In genomic region chrX:47540754-47541538, GRCh38 we compare ENCODE assay signal across 8 cellular contexts. TPM values are rescaled to one million over a fixed set of nuclear protein-coding genes. Genes with fewer than 3 reads are reported as not detected.
A peak's percentile ranks its signal among the peaks of the same experiment; 100 is the strongest.
DNase-seq lines count a peak whose midpoint lies in the region; ATAC-seq and TF ChIP-seq lines count a peak whose summit lies in the region.

No MANE protein-coding gene starts in this region.

- peak; percentile 97 for DNase-seq in ELF-1 (ENCODE audit: low read depth, low spot score)
- DNase-seq in NB4 (ENCODE audit: low read depth), result peak; percentile 87
- peak; percentile 78 to 87 for DNase-seq in SJCRH30
- DNase-seq in epidermal melanocyte (ENCODE audit: insufficient read length, low spot score), result peak; percentile 84
- peak; percentile 95 for DNase-seq in medulla oblongata (ENCODE audit: extremely low spot score)
- DNase-seq in tibial nerve (ENCODE audit: low spot score in 2 of 2), result peak; percentile 48 to 70
- DNase-seq in activated effector memory CD4-positive, alpha-beta T cell treated with Interleukin-2 at 50 U/mL for 16 hours, result no peak

- no peak overlapping the region for H3K4me3 ChIP-seq in NB4 (ENCODE audit: low read depth, low read length)
- H3K4me3 ChIP-seq in SJCRH30, result no peak overlapping the region
- no peak overlapping the region for H3K4me3 ChIP-seq in tibial nerve

- H3K36me3 ChIP-seq in SJCRH30 (no peaks in the 10 kb centered on the region), tibial nerve (no peaks in the 10 kb centered on the region)

- 26 to 44% methylated on average over 15 of the region's 15 CpGs for WGBS in tibial nerve, 2 donors

- no peak for ATAC-seq in HG03521 (IDR thresholded peaks at IDR 0.05; ENCODE audit: unreplicated experiment)

- TF ChIP-seq CTCF in NB4 (IDR thresholded peaks at IDR 0.05; ENCODE audit: low read depth, low read length) (peak; percentile 44), tibial nerve (IDR thresholded peaks at IDR 0.05) (peak; percentile 38 to 75 (median 69))

- no peaks in the 10 kb centered on the region for H3K27me3 ChIP-seq in SJCRH30
- H3K27me3 ChIP-seq in tibial nerve, result no peaks in the 10 kb centered on the region

- H3K27ac ChIP-seq in SJCRH30 (no peak overlapping the region), tibial nerve (peak overlapping the region; percentile 57 to 87 (median 73))

- no peaks in the 10 kb centered on the region for H3K4me1 ChIP-seq in SJCRH30
- peaks cover 0 to 13% (median 0%) of the 10 kb centered on the region in 4 donors for H3K4me1 ChIP-seq in tibial nerve

- peak; percentile 83 to 91 for TF ChIP-seq EP300 in tibial nerve (IDR thresholded peaks at IDR 0.05)

- no peaks in the 10 kb centered on the region for H3K9me3 ChIP-seq in SJCRH30 (replicated peaks)
- H3K9me3 ChIP-seq in tibial nerve, result no peaks in the 10 kb centered on the region

- TF ChIP-seq POLR2A in NB4 (IDR thresholded peaks at IDR 0.05; ENCODE audit: extremely low read depth, insufficient read length), result peak; percentile 20
- peak in 1 of 2 donors; percentile 63 for TF ChIP-seq POLR2A in tibial nerve (IDR thresholded peaks at IDR 0.05)

RNA-seq across cellular contexts. Expression of gene ARAF, which starts 20.1 kb away (rescaled TPM):
- total RNA-seq in SJCRH30 (2014; rRNA removed; shearing (Covaris generic)), result 20.5 and 21.8 TPM in 2 replicates
- total RNA-seq in tibial nerve, result 10 to 100 TPM; 34.1 to 61.2 (median 40.8) TPM

RNA-seq across cellular contexts. Expression of gene TIMP1, which starts 41.3 kb away (rescaled TPM):
- total RNA-seq in SJCRH30 (2014; rRNA removed; shearing (Covaris generic)), result 62.8 and 64.2 TPM in 2 replicates
- total RNA-seq in tibial nerve, result 100 to 1,000 TPM; 133 to 621 (median 176) TPM

RNA-seq across cellular contexts. Expression of gene ZNF41, which starts 57.9 kb away (rescaled TPM):
- total RNA-seq in SJCRH30 (2014; rRNA removed; shearing (Covaris generic)), result 7.2 and 8.4 TPM in 2 replicates
- 1 to 10 TPM; 6.9 to 9.8 (median 7.8) TPM for total RNA-seq in tibial nerve
